In the genomic region with DNA sequence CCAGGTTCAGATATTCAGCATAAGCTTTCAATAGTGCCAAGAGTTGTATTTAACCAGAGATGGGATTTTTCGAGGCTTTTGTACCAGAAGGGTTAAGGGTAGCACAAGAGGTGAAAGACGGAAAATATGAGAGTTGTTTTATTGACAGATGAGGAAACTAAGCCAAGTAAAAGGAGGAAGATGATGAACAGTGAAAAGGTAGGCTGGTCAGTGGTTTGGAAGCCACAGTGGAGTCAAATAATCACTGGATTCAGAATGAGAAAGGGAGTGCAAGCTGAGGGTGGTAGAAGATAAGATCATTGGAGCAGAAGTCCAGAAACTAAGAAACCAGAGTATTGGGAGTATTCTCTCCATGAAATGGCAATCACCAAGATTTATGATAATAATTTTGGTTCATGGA, we compare ENCODE assay signal across 26 cellular contexts. TPM values are rescaled to one million over a fixed set of nuclear protein-coding genes. Genes with fewer than 3 reads are reported as not detected.
"Had no signal": no experiment of that assay in that cellular context is flagged by ENCODE, and none has a peak within 500 bp of the region (broad histone marks: within the 10 kb centered on the region; RNA-seq: fewer than 3 reads in every experiment).

No MANE protein-coding gene starts in this region.

- H3K36me3 Mint-ChIP-seq: natural killer cell; stimulated activated effector memory CD8-positive, alpha-beta T cell treated with anti-CD3 and anti-CD28 coated beads, Interleukin-12 subunit alpha, Interleukin-12 subunit beta, amount 100 ng/mL, for 72 hours had no signal

- H3K4me1 Mint-ChIP-seq: natural killer cell; stimulated activated effector memory CD8-positive, alpha-beta T cell treated with anti-CD3 and anti-CD28 coated beads, Interleukin-12 subunit alpha, Interleukin-12 subunit beta, amount 100 ng/mL, for 72 hours had no signal

- ATAC-seq: effector memory CD8-positive, alpha-beta T cell; heart right ventricle; left cardiac atrium; left lung; natural killer cell; psoas muscle; right cardiac atrium; stimulated activated effector memory CD8-positive, alpha-beta T cell treated with anti-CD3 and anti-CD28 coated beads, Interleukin-12 subunit alpha, Interleukin-12 subunit beta, amount 100 ng/mL, for 72 hours had no signal

- H3K27ac Mint-ChIP-seq: effector memory CD8-positive, alpha-beta T cell; natural killer cell; stimulated activated effector memory CD8-positive, alpha-beta T cell treated with anti-CD3 and anti-CD28 coated beads, Interleukin-12 subunit alpha, Interleukin-12 subunit beta, amount 100 ng/mL, for 72 hours had no signal

- DNase-seq: cortex of kidney; effector memory CD8-positive, alpha-beta T cell; erythroblast; esophagus squamous epithelium; foreskin melanocyte; glutamatergic neuron; heart right ventricle; hippocampal formation; left cardiac atrium; left lung; mammary epithelial cell; natural killer cell; occipital lobe; ovary; posterior cingulate gyrus; psoas muscle; right cardiac atrium; sigmoid colon; stimulated activated CD4-positive, alpha-beta T cell treated with anti-CD3 and anti-CD28 coated beads, Interleukin-2, amount 100 ng/mL, for 24 hours; stimulated activated CD4-positive, alpha-beta T cell treated with anti-CD3 and anti-CD28 coated beads, Interleukin-4, amount 100 ng/mL, for 24 hours; substantia nigra; testis; upper lobe of left lung had no signal

- H3K4me3 Mint-ChIP-seq: effector memory CD8-positive, alpha-beta T cell; natural killer cell; stimulated activated effector memory CD8-positive, alpha-beta T cell treated with anti-CD3 and anti-CD28 coated beads, Interleukin-12 subunit alpha, Interleukin-12 subunit beta, amount 100 ng/mL, for 72 hours had no signal

- H3K9me3 Mint-ChIP-seq: effector memory CD8-positive, alpha-beta T cell; natural killer cell; stimulated activated effector memory CD8-positive, alpha-beta T cell treated with anti-CD3 and anti-CD28 coated beads, Interleukin-12 subunit alpha, Interleukin-12 subunit beta, amount 100 ng/mL, for 72 hours had no signal

RNA-seq across cellular contexts. Expression of a gene that starts 45.7 kb away (rescaled TPM):
- total RNA-seq: dermis microvascular lymphatic vessel endothelial cell, kidney epithelial cell, mammary epithelial cell, natural killer cell had no signal
